In the genomic region with DNA sequence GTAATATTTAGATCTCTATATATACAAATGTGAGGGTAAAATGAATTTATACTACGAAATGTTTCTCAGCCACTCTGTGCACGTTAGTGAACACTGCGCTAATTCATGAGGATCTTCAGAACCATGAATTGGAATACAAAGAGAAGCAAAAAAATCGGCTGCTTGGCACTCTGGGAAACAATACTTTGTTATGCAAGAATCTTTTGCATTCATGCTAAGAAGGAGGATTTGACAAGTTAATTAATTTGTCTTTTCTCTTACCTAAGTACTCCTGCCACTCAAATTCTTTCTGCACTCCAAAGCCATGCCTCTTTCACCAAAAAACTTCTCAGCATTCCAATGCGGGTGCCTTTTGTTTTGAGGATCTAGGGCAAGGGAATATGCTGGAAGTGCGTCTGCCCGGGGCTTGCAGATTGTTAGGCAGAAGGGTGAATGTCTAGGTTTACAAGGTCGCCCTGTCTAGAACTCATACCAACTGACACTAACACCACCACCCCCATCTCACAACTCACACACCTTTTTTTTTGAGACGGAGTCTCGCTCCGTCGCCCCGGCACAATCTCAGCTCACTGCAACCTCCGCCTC, we compare ENCODE assay signal across 1 cellular context.
TF ChIP-seq lines count a peak whose summit lies in the region.

No MANE protein-coding gene starts in this region.

TF ChIP-seq in GM23338, 12 proteins besides CTCF, POLR2A, EP300 and RAD21 (continued from another document):
- TF ChIP-seq ZNF462 (CRISPR knock-in tag; IDR thresholded peaks at IDR 0.05) (no peak), CREB1 (CRISPR knock-in tag; IDR thresholded peaks at IDR 0.05; ENCODE audit: low read depth) (no peak), ZNF114 (CRISPR knock-in tag; IDR thresholded peaks at IDR 0.05) (no peak), ETS1 (IDR thresholded peaks at IDR 0.05) (no peak), EZH2 (IDR thresholded peaks at IDR 0.05; ENCODE audit: low read depth, unreplicated experiment) (no peak), POLR2AphosphoS5 (IDR thresholded peaks at IDR 0.05; ENCODE audit: low read depth) (no peak)
- TF ChIP-seq, protein P1, sequence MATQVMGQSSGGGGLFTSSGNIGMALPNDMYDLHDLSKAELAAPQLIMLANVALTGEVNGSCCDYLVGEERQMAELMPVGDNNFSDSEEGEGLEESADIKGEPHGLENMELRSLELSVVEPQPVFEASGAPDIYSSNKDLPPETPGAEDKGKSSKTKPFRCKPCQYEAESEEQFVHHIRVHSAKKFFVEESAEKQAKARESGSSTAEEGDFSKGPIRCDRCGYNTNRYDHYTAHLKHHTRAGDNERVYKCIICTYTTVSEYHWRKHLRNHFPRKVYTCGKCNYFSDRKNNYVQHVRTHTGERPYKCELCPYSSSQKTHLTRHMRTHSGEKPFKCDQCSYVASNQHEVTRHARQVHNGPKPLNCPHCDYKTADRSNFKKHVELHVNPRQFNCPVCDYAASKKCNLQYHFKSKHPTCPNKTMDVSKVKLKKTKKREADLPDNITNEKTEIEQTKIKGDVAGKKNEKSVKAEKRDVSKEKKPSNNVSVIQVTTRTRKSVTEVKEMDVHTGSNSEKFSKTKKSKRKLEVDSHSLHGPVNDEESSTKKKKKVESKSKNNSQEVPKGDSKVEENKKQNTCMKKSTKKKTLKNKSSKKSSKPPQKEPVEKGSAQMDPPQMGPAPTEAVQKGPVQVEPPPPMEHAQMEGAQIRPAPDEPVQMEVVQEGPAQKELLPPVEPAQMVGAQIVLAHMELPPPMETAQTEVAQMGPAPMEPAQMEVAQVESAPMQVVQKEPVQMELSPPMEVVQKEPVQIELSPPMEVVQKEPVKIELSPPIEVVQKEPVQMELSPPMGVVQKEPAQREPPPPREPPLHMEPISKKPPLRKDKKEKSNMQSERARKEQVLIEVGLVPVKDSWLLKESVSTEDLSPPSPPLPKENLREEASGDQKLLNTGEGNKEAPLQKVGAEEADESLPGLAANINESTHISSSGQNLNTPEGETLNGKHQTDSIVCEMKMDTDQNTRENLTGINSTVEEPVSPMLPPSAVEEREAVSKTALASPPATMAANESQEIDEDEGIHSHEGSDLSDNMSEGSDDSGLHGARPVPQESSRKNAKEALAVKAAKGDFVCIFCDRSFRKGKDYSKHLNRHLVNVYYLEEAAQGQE (IDR thresholded peaks at IDR 0.05; ENCODE audit: unreplicated experiment): no peak
